Comparison of ENCODE assay signal across 8 cellular contexts in the genomic region with DNA sequence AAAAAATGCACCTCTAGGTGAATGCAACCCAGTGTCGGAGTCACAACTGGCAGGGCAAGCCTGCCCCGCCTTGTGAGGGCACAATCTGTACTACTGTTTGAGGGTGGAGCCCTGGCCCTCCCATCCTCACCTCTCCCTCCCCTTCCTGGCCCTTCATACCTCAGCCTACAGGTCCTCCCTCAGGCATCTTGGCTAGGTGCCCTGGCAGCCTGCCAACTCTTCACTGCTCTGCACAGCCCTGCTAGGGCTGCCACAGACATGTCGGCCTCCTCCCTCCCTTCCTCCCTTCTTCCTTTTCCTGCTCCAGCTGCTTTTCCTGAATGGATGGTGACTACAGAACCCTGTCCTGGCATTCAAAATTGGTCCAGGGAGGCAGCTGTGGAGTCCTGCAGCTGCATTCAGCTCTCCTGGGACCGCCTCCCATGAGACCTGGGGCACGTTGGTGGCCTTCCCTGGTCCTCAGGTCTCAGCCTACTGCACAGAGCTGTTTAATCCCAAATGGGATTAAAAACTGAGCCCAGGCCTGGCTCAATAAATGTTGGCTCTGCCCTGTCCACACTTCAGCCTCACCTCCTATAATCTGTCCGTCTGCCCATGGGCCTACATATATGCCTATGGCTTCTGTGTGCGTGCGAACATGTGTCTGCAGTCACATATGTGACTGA.
DNase-seq lines count a peak whose midpoint lies in the region; ATAC-seq and TF ChIP-seq lines count a peak whose summit lies in the region.

No MANE protein-coding gene starts in this region.

- H3K9ac ChIP-seq in parathyroid adenoma = no peak overlapping the region

- H3K4me1 ChIP-seq in parathyroid adenoma = peaks cover 2% of the 10 kb centered on the region

- DNase-seq in HK-2 (ENCODE audit: unreplicated experiment) = peak; percentile 90
- peak; percentile 100 for DNase-seq in NCI-H345 (lab: John Stamatoyannopoulos, UW)
- peak; percentile 64 for DNase-seq in choroid plexus epithelial cell (ENCODE audit: low read depth)
- no peak for DNase-seq in Kasumi-1 (lab: John Stamatoyannopoulos, UW)
- DNase-seq in coronary artery (ENCODE audit: low spot score) = no peak
- no peak for DNase-seq in SKM-1 (lab: John Stamatoyannopoulos, UW; ENCODE audit: unreplicated experiment)

- H3K4me3 ChIP-seq in choroid plexus epithelial cell (ENCODE audit: low read depth, low read length) (no peak overlapping the region), parathyroid adenoma (ENCODE audit: low read depth, low read length) (no peak overlapping the region), coronary artery (no peak overlapping the region)

- peaks cover 5% of the 10 kb centered on the region for H3K27me3 ChIP-seq in parathyroid adenoma (ENCODE audit: control insufficient read depth, insufficient read depth, low read length)

- ATAC-seq in HG03045 (IDR thresholded peaks at IDR 0.05; ENCODE audit: unreplicated experiment) = no peak

- peak overlapping the region; percentile 48 for H2AFZ ChIP-seq in parathyroid adenoma

- no peak overlapping the region for H3K4me2 ChIP-seq in parathyroid adenoma (ENCODE audit: low read length)

- TF ChIP-seq CTCF in choroid plexus epithelial cell (conservative IDR thresholded peaks at IDR 0.05; ENCODE audit: low read depth, low read length) (no peak), parathyroid adenoma (IDR thresholded peaks at IDR 0.05) (no peak), coronary artery (IDR thresholded peaks at IDR 0.05) (no peak)

- H3K36me3 ChIP-seq in parathyroid adenoma (ENCODE audit: control insufficient read depth, insufficient read depth, low read length) = no peaks in the 10 kb centered on the region

- H3K79me2 ChIP-seq in parathyroid adenoma = no peaks in the 10 kb centered on the region

- no peaks in the 10 kb centered on the region for H3K9me3 ChIP-seq in parathyroid adenoma (ENCODE audit: control insufficient read depth, low read length)

- H3K27ac ChIP-seq in parathyroid adenoma = no peak overlapping the region
- H3K27ac ChIP-seq in coronary artery = no peak overlapping the region

Comparison
In these comparisons a context has a peak if more than half of its experiments do, and no peak if none do; other contexts are left out.
1. DNase-seq: peak in HK-2 (single experiment), NCI-H345 (single experiment) and choroid plexus epithelial cell (single experiment); none in Kasumi-1 (0 of 2), coronary artery (single experiment) and SKM-1 (single experiment).